ENCODE assay signal across 15 cellular contexts in genomic region chr16:85443531-85443930, GRCh38.
A peak's percentile ranks its signal among the peaks of the same experiment; 100 is the strongest.
DNase-seq lines count a peak whose midpoint lies in the region; ATAC-seq and TF ChIP-seq lines count a peak whose summit lies in the region.
"Had no signal": no experiment of that assay in that cellular context is flagged by ENCODE, and none has a peak within 500 bp of the region (broad histone marks: within the 10 kb centered on the region; RNA-seq: fewer than 3 reads in every experiment).

No MANE protein-coding gene starts in this region.

- H3K4me1 ChIP-seq in DND-41 (ENCODE audit: insufficient read depth, low read length): peaks cover 44% of the 10 kb centered on the region

- DNase-seq in COLO668 (lab: John Stamatoyannopoulos, UW; ENCODE audit: unreplicated experiment) (peak; percentile 19), DND-41 (no peak), WERI-Rb-1 (no peak), glutamatergic neuron (no peak), DMS79 (lab: John Stamatoyannopoulos, UW) (no peak), EL (no peak), GM13977 (ENCODE audit: low spot score) (no peak)
- DNase-seq: C1 segment of cervical spinal cord; CD4-positive, alpha-beta T cell; GM23248; H9; HFFc6 had no signal

- in situ Hi-C loops in GM13977 (cut with MboI; ENCODE audit: low pct_unique_long_range_greater_than_20kb, low sequenced_read_pairs, unreplicated experiment): no loop called here

- H3K36me3 ChIP-seq in DND-41 (ENCODE audit: insufficient read depth, low read length) (no peaks in the 10 kb centered on the region), WERI-Rb-1 (peaks cover 3% of the 10 kb centered on the region; the same call in 1 of the 2 replicates)

- peaks cover 47% of the 10 kb centered on the region for H3K4me1 Mint-ChIP-seq in glutamatergic neuron (ENCODE audit: low read depth, unreplicated experiment)

- H3K9me3 ChIP-seq in DND-41 (ENCODE audit: insufficient read depth, low read length, severe bottlenecking) (no peaks in the 10 kb centered on the region), WERI-Rb-1 (ENCODE audit: severe bottlenecking) (no peaks in the 10 kb centered on the region)

- H3K4me2 ChIP-seq in DND-41 (ENCODE audit: insufficient read depth, low read length): no peak overlapping the region

- no peak overlapping the region for H3K9ac ChIP-seq in DND-41 (ENCODE audit: low read depth, low read length)
- H3K9ac ChIP-seq: GM23248 had no signal

- H3K36me3 Mint-ChIP-seq in glutamatergic neuron (ENCODE audit: unreplicated experiment): no peaks in the 10 kb centered on the region

- H3K27ac Mint-ChIP-seq in glutamatergic neuron (ENCODE audit: unreplicated experiment): peak overlapping the region; percentile 52
- H3K27ac Mint-ChIP-seq: B cell; CD4-positive, alpha-beta T cell; HFFc6 had no signal

- H4K20me1 ChIP-seq in DND-41 (ENCODE audit: insufficient read depth, low read length): no peaks in the 10 kb centered on the region

- H3K27me3 ChIP-seq in DND-41 (ENCODE audit: insufficient read depth, low read length, poor library complexity) (no peaks in the 10 kb centered on the region), WERI-Rb-1 (ENCODE audit: insufficient read depth, low read depth, severe bottlenecking) (no peaks in the 10 kb centered on the region)

- TF ChIP-seq CTCF in DND-41 (IDR thresholded peaks at IDR 0.05; ENCODE audit: borderline replicate concordance, extremely low read depth, low read length, poor library complexity, severe bottlenecking) (no peak), WERI-Rb-1 (IDR thresholded peaks at IDR 0.05; ENCODE audit: low read depth, low read length) (no peak), glutamatergic neuron (IDR thresholded peaks at IDR 0.05; ENCODE audit: partially characterized antibody, unreplicated experiment) (no peak), GM13977 (IDR thresholded peaks at IDR 0.05; ENCODE audit: extremely low read depth, insufficient read depth, missing control alignments) (no peak)

- H3K4me3 ChIP-seq in DND-41 (ENCODE audit: low read depth in 1 of 2, low read length in 2 of 2) (no peak overlapping the region), WERI-Rb-1 (ENCODE audit: low read depth, low read length) (no peak overlapping the region)
- H3K4me3 ChIP-seq: GM23248, K562 had no signal

- ATAC-seq in DND-41 (ENCODE audit: insufficient read depth, low read depth): no peak

- H2AFZ ChIP-seq in DND-41 (ENCODE audit: low read depth, low read length): no peak overlapping the region
- H2AFZ ChIP-seq: GM23248 had no signal

- H3K27me3 Mint-ChIP-seq in glutamatergic neuron (ENCODE audit: unreplicated experiment): peaks cover 21% of the 10 kb centered on the region
- H3K27me3 Mint-ChIP-seq: CD4-positive, alpha-beta T cell had no signal

- peaks cover 36% of the 10 kb centered on the region for H3K9me3 Mint-ChIP-seq in glutamatergic neuron (ENCODE audit: unreplicated experiment)
- H3K9me3 Mint-ChIP-seq: CD4-positive, alpha-beta T cell; H9; HFFc6 had no signal

- H3K27ac ChIP-seq in DND-41 (ENCODE audit: low read length) (peak overlapping the region; percentile 17; the same call in 1 of the 2 replicates), WERI-Rb-1 (peak overlapping the region; percentile 34)
- H3K27ac ChIP-seq: GM23248, HL-60 had no signal

- no peak overlapping the region for H3K4me3 Mint-ChIP-seq in glutamatergic neuron (ENCODE audit: unreplicated experiment)
- H3K4me3 Mint-ChIP-seq: B cell; CD4-positive, alpha-beta T cell; H9; HFFc6 had no signal

- H3K79me2 ChIP-seq in DND-41 (ENCODE audit: insufficient read depth, low read length): no peaks in the 10 kb centered on the region
